Comparison of ENCODE assay signal across 1 cellular context in genomic region chr10:8913720-8914119, GRCh38.
TF ChIP-seq lines count a peak whose summit lies in the region.

No MANE protein-coding gene starts in this region.

TF ChIP-seq in WTC11, 78 proteins besides CTCF, POLR2A, EP300 and RAD21 (continued from another document):
- no peak for TF ChIP-seq HMGXB4 (CRISPR knock-in tag; IDR thresholded peaks at IDR 0.05)
- TF ChIP-seq ZNF423 (CRISPR knock-in tag; IDR thresholded peaks at IDR 0.05), result no peak
- no peak for TF ChIP-seq IRF2 (CRISPR knock-in tag; IDR thresholded peaks at IDR 0.05; ENCODE audit: borderline replicate concordance, low read depth)
- TF ChIP-seq SOX15 (CRISPR knock-in tag; IDR thresholded peaks at IDR 0.05), result no peak
- TF ChIP-seq E2F4 (CRISPR knock-in tag; IDR thresholded peaks at IDR 0.05; ENCODE audit: borderline replicate concordance, low read depth), result no peak
- no peak for TF ChIP-seq ZNF396 (CRISPR knock-in tag; IDR thresholded peaks at IDR 0.05; ENCODE audit: borderline replicate concordance)
- no peak for TF ChIP-seq NFATC4 (CRISPR knock-in tag; IDR thresholded peaks at IDR 0.05)
- TF ChIP-seq E2F1 (CRISPR knock-in tag; IDR thresholded peaks at IDR 0.05), result no peak
- no peak for TF ChIP-seq ZNF512 (CRISPR knock-in tag; IDR thresholded peaks at IDR 0.05; ENCODE audit: borderline replicate concordance)
- no peak for TF ChIP-seq ATF3 (CRISPR knock-in tag; conservative IDR thresholded peaks at IDR 0.05)
- TF ChIP-seq ZSCAN18 (CRISPR knock-in tag; IDR thresholded peaks at IDR 0.05), result no peak
